ENCODE assay signal across 19 cellular contexts in genomic region chr19:18220632-18221275, GRCh38. TPM values are rescaled to one million over a fixed set of nuclear protein-coding genes. Genes with fewer than 3 reads are reported as not detected.
A peak's percentile ranks its signal among the peaks of the same experiment; 100 is the strongest.
DNase-seq lines count a peak whose midpoint lies in the region; ATAC-seq, FAIRE-seq and TF ChIP-seq lines count a peak whose summit lies in the region.
"Had no signal": no experiment of that assay in that cellular context is flagged by ENCODE, and none has a peak within 500 bp of the region (broad histone marks: within the 10 kb centered on the region; RNA-seq: fewer than 3 reads in every experiment).

No MANE protein-coding gene starts in this region.

- H3K27me3 ChIP-seq in Caco-2 (replicated peaks; ENCODE audit: control insufficient read depth, insufficient read depth, low read length), result no peaks in the 10 kb centered on the region

- no peaks in the 10 kb centered on the region for H3K9me3 Mint-ChIP-seq in Caco-2 (ENCODE audit: unreplicated experiment)
- no peaks in the 10 kb centered on the region for H3K9me3 Mint-ChIP-seq in activated CD8-positive, alpha-beta memory T cell treated with anti-CD3 and anti-CD28 coated beads, Interleukin-2, amount 10 ng/mL, durations not matched to agents 7 days and 5 days (ENCODE audit: low read depth)

- peak overlapping the region; percentile 42; the same call in 1 of the 2 replicates for H3K9ac ChIP-seq in ES-I3 (ENCODE audit: low read depth, low read length)
- H3K9ac ChIP-seq: BLaER1 treated with 17β-estradiol and CSF1 and Interleukin-3, amounts not matched to agents 10 nM and 100 nM had no signal

- peak overlapping the region; percentile 9; the same call in 1 of the 2 replicates for H3K4me3 ChIP-seq in Caco-2 (ENCODE audit: low read depth, low read length)
- H3K4me3 ChIP-seq: BLaER1 treated with 17β-estradiol and CSF1 and Interleukin-3, amounts not matched to agents 10 nM and 100 nM; sigmoid colon had no signal

- no peak for FAIRE-seq in GM19239 (lab: Jason Lieb, UNC)
- FAIRE-seq: keratinocyte had no signal

- H3K27ac Mint-ChIP-seq in Caco-2 (ENCODE audit: unreplicated experiment), result no peak overlapping the region
- no peak overlapping the region for H3K27ac Mint-ChIP-seq in activated CD8-positive, alpha-beta memory T cell treated with anti-CD3 and anti-CD28 coated beads, Interleukin-2, amount 10 ng/mL, durations not matched to agents 7 days and 5 days

- ATAC-seq in activated CD8-positive, alpha-beta memory T cell treated with anti-CD3 and anti-CD28 coated beads, Interleukin-2, amount 10 ng/mL, durations not matched to agents 7 days and 5 days, result no peak

- BruUV-seq in Caco-2 (replicated peaks; lab: Mats Ljungman, UMichigan), result no TSS peak

- POLR2A ChIA-PET in Caco-2 (lab: Charles Lee), result interaction anchor here (0.6 kb wide), 1 partner anchor 38 kb away, joined by 5 read pairs; no protein-coding TSS in a partner anchor

- H3K4me1 ChIP-seq in Caco-2 (0 out of 2 replicates have a peak, but pooled peaks cover 5% of the 10 kb centered on the region), ES-I3 (ENCODE audit: insufficient read depth, low read length) (no peaks in the 10 kb centered on the region; the same call in 1 of the 2 replicates)
- H3K4me1 ChIP-seq: foreskin keratinocyte had no signal

- CTCF ChIA-PET in Caco-2 (lab: Charles Lee), result interaction anchor here (1.4 to 1.6 kb wide), 2 partner anchors 11 to 108 kb away, joined by 3 to 5 read pairs; no protein-coding TSS in a partner anchor
- CTCF ChIA-PET in activated CD8-positive, alpha-beta memory T cell treated with anti-CD3 and anti-CD28 coated beads, Interleukin-2, amount 10 ng/mL, durations not matched to agents 7 days and 5 days (lab: Charles Lee), result interaction anchor here (1.3 to 1.7 kb wide), 2 partner anchors 31 to 108 kb away, joined by 7 read pairs; no protein-coding TSS in a partner anchor

- DNase-seq in Caco-2 (peak; percentile 67 to 69), NCI-H69 (lab: John Stamatoyannopoulos, UW) (peak; percentile 82), iPS-NIHi11 (ENCODE audit: low spot score) (peak; percentile 93), GM19239 (ENCODE audit: insufficient read length, low spot score) (no peak)
- DNase-seq in activated CD8-positive, alpha-beta memory T cell treated with anti-CD3 and anti-CD28 coated beads, Interleukin-2, amount 10 ng/mL, durations not matched to agents 7 days and 5 days, result no peak
- DNase-seq in stimulated activated CD4-positive, alpha-beta T cell treated with anti-CD3 and anti-CD28 coated beads, Interleukin-4, amount 100 ng/mL, for 1 hour, result no peak
- DNase-seq: activated gamma-delta T cell treated with Interleukin-2 at 50 U/mL for 16 hours; aorta; DMS79 treated with DMSO at 0.1 percent for 48 hours; foreskin keratinocyte; NCI-H510A; sigmoid colon; stimulated activated CD8-positive, alpha-beta memory T cell treated with anti-CD3 and anti-CD28 coated beads, Interleukin-4, amount 100 ng/mL, for 48 hours; SW 1271 had no signal

- H3K27me3 Mint-ChIP-seq in Caco-2 (ENCODE audit: insufficient read depth, unreplicated experiment), result no peaks in the 10 kb centered on the region
- H3K27me3 Mint-ChIP-seq in activated CD8-positive, alpha-beta memory T cell treated with anti-CD3 and anti-CD28 coated beads, Interleukin-2, amount 10 ng/mL, durations not matched to agents 7 days and 5 days, result peaks cover 48% of the 10 kb centered on the region

- H3K36me3 ChIP-seq in Caco-2 (ENCODE audit: control insufficient read depth, insufficient read depth, low read length) (no peaks in the 10 kb centered on the region), ES-I3 (ENCODE audit: insufficient read depth, low read length) (no peaks in the 10 kb centered on the region)
- H3K36me3 ChIP-seq: BLaER1 treated with 17β-estradiol and CSF1 and Interleukin-3, amounts not matched to agents 10 nM and 100 nM; sigmoid colon had no signal

- TF ChIP-seq CTCF in Caco-2 (IDR thresholded peaks at IDR 0.05; ENCODE audit: insufficient read depth in 1 of 2, low read depth in 1 of 2, low read length in 1 of 2, severe bottlenecking in 1 of 2, unreplicated experiment in 1 of 2), result no peak

- H3K36me3 Mint-ChIP-seq in Caco-2 (ENCODE audit: insufficient read depth, unreplicated experiment), result peaks cover 26% of the 10 kb centered on the region
- H3K36me3 Mint-ChIP-seq in activated CD8-positive, alpha-beta memory T cell treated with anti-CD3 and anti-CD28 coated beads, Interleukin-2, amount 10 ng/mL, durations not matched to agents 7 days and 5 days, result peaks cover 2% of the 10 kb centered on the region

- H3K4me1 Mint-ChIP-seq in Caco-2 (ENCODE audit: low read depth, unreplicated experiment), result peaks cover 7% of the 10 kb centered on the region
- peaks cover 15% of the 10 kb centered on the region for H3K4me1 Mint-ChIP-seq in activated CD8-positive, alpha-beta memory T cell treated with anti-CD3 and anti-CD28 coated beads, Interleukin-2, amount 10 ng/mL, durations not matched to agents 7 days and 5 days

- intact Hi-C loops in Caco-2 (cut with micrococcal nuclease; ENCODE audit: unreplicated experiment), result no loop called here

- no peaks in the 10 kb centered on the region for H3K9me3 ChIP-seq in Caco-2
- H3K9me3 ChIP-seq in ES-I3 (ENCODE audit: control insufficient read depth, insufficient read depth, low read length), result no peaks in the 10 kb centered on the region
- H3K9me3 ChIP-seq: sigmoid colon had no signal

- H3K4me3 Mint-ChIP-seq in Caco-2 (ENCODE audit: unreplicated experiment), result peak overlapping the region; percentile 49
- H3K4me3 Mint-ChIP-seq in activated CD8-positive, alpha-beta memory T cell treated with anti-CD3 and anti-CD28 coated beads, Interleukin-2, amount 10 ng/mL, durations not matched to agents 7 days and 5 days, result no peak overlapping the region

RNA-seq across cellular contexts. Expression of gene PDE4C, which starts 5.5 kb away (rescaled TPM):
- total RNA-seq in Caco-2 (2022), result 0.36 and 0.46 TPM in 2 replicates
- under 1 TPM; 0.14 to 0.23 TPM for total RNA-seq in activated CD8-positive, alpha-beta memory T cell treated with anti-CD3 and anti-CD28 coated beads, Interleukin-2, amount 10 ng/mL, durations not matched to agents 7 days and 5 days
- total RNA-seq: foreskin keratinocyte, mononuclear cell had no signal

RNA-seq across cellular contexts. Expression of gene RAB3A, which starts 16.9 kb away (rescaled TPM):
- total RNA-seq in Caco-2 (2022), result 2.3 and 3.9 TPM in 2 replicates
- total RNA-seq in activated CD8-positive, alpha-beta memory T cell treated with anti-CD3 and anti-CD28 coated beads, Interleukin-2, amount 10 ng/mL, durations not matched to agents 7 days and 5 days, result 1 to 10 TPM; 3.5 to 3.7 TPM

RNA-seq across cellular contexts. Expression of gene MPV17L2, which starts 27.7 kb away (rescaled TPM):
- 14.1 and 16.6 TPM in 2 replicates for total RNA-seq in Caco-2 (2022)
- total RNA-seq in activated CD8-positive, alpha-beta memory T cell treated with anti-CD3 and anti-CD28 coated beads, Interleukin-2, amount 10 ng/mL, durations not matched to agents 7 days and 5 days, result 10 to 100 TPM in 1 of 2 experiments, 1 to 10 TPM in 1; 8.2 to 12.9 TPM

RNA-seq across cellular contexts. Expression of gene IFI30, which starts 47.1 kb away (rescaled TPM):
- total RNA-seq in Caco-2 (2022), result 38.3 and 39.6 TPM in 2 replicates
- 10 to 100 TPM; 57.1 to 66.2 TPM for total RNA-seq in activated CD8-positive, alpha-beta memory T cell treated with anti-CD3 and anti-CD28 coated beads, Interleukin-2, amount 10 ng/mL, durations not matched to agents 7 days and 5 days
- total RNA-seq: osteocyte had no signal

RNA-seq across cellular contexts. Expression of gene IQCN, which starts 53.5 kb away (rescaled TPM):
- 1.5 and 2.1 TPM in 2 replicates for total RNA-seq in Caco-2 (2022)
- total RNA-seq in activated CD8-positive, alpha-beta memory T cell treated with anti-CD3 and anti-CD28 coated beads, Interleukin-2, amount 10 ng/mL, durations not matched to agents 7 days and 5 days, result 1 to 10 TPM; 2.2 to 3.1 TPM

Comparison
In these comparisons a context has a peak if more than half of its experiments do, and no peak if none do; other contexts are left out.
1. DNase-seq: peak in Caco-2 (2 of 2), NCI-H69 (single experiment) and iPS-NIHi11 (single experiment); none in activated CD8-positive, alpha-beta memory T cell treated with anti-CD3 and anti-CD28 coated beads, Interleukin-2, amount 10 ng/mL, durations not matched to agents 7 days and 5 days (single experiment), stimulated activated CD4-positive, alpha-beta T cell treated with anti-CD3 and anti-CD28 coated beads, Interleukin-4, amount 100 ng/mL, for 1 hour (single experiment) and GM19239 (single experiment).